ENCODE assay signal across 8 cellular contexts in the genomic region with DNA sequence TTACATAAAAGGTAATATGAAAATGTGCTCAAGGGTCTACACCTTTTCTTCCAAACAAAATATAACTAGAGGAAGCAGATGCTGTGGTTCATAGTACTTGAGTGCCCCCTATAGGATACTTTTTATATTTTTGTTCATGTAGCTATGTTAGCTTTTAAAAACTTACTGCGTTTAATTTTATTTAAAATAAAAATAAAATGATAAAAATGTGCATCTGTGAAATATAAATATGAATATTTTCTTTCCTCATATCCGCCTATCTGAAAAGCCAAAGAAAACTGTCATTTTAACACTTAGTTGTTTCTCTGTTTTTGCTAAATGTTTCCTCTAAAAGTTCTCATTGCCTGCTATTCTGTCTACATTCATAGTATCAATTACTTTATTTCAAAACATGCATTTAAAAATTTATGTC. TPM values are rescaled to one million over a fixed set of nuclear protein-coding genes. Genes with fewer than 3 reads are reported as not detected.
DNase-seq lines count a peak whose midpoint lies in the region; ATAC-seq, FAIRE-seq and TF ChIP-seq lines count a peak whose summit lies in the region.

No MANE protein-coding gene starts in this region.

- H3K9me3 Mint-ChIP-seq in CD14-positive monocyte = no peaks in the 10 kb centered on the region

- peak; percentile 48 for ATAC-seq in GM21786 (IDR thresholded peaks at IDR 0.05; ENCODE audit: unreplicated experiment)
- ATAC-seq in GM21526 (IDR thresholded peaks at IDR 0.05; ENCODE audit: low FRiP score, unreplicated experiment) = no peak
- no peak for ATAC-seq in GM21528 (IDR thresholded peaks at IDR 0.05; ENCODE audit: low FRiP score, unreplicated experiment)

- no peak for DNase-seq in CD14-positive monocyte (ENCODE audit: low spot score)
- peak; percentile 14 for DNase-seq in NCI-H526 treated with DMSO at 0.1 percent for 48 hours (lab: John Stamatoyannopoulos, UW)
- peak; percentile 53 for DNase-seq in pons (ENCODE audit: low spot score)
- no peak for DNase-seq in stimulated activated CD8-positive, alpha-beta memory T cell treated with anti-CD3 and anti-CD28 coated beads, Interleukin-4, amount 100 ng/mL, for 48 hours

- H3K27me3 Mint-ChIP-seq in CD14-positive monocyte (ENCODE audit: low read depth in 3 of 3) = peaks cover 3 to 6% (median 4%) of the 10 kb centered on the region in 3 donors

- no peaks in the 10 kb centered on the region for H3K4me1 Mint-ChIP-seq in CD14-positive monocyte

- H3K27ac Mint-ChIP-seq in CD14-positive monocyte = no peak overlapping the region

- H3K36me3 Mint-ChIP-seq in CD14-positive monocyte = no peaks in the 10 kb centered on the region

- H3K4me3 Mint-ChIP-seq in CD14-positive monocyte = no peak overlapping the region

- peak; percentile 65 for FAIRE-seq in colon (lab: Jason Lieb, UNC)

- peak; percentile 60 for TF ChIP-seq CTCF in CD14-positive monocyte (IDR thresholded peaks at IDR 0.05)

- intact Hi-C loops in CD14-positive monocyte (cut with micrococcal nuclease) = no loop called here

RNA-seq across cellular contexts. Expression of gene LRP1B, which starts 9.6 kb away (rescaled TPM):
- not detected for polyA plus RNA-seq in CD14-positive monocyte

Comparison
In these comparisons a context has a peak if more than half of its experiments do, and no peak if none do; other contexts are left out.
1. DNase-seq: peak in NCI-H526 treated with DMSO at 0.1 percent for 48 hours (single experiment) and pons (single experiment); none in CD14-positive monocyte (single experiment) and stimulated activated CD8-positive, alpha-beta memory T cell treated with anti-CD3 and anti-CD28 coated beads, Interleukin-4, amount 100 ng/mL, for 48 hours (single experiment).